Comparison of ENCODE assay signal across 8 cellular contexts in the genomic region with DNA sequence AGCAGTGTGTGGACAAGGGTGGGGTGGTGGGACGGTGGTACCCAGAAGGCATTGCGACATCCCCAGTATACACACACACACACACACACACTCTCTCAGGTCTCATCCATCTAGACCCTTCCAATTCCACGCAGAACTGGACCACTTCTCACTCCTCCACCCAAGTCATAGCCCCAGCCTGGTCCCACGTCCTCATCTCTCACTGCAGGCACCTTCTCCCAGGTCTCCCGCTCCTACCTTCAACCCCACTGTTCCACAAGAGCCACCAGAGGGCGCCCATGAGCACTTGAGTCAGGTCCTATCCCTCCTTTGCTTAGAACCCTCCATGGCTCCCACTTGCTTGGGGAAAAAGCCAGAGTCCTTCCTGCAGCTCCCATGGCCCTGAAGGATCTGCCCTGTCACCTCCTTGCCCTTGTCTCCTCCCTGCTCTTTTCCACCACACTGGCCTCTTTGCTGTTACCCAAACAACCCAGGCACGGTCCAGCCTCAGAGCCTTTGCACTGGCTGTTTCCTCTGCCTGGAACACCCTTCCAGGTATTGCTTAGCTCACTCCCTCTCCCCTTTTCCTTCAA.
DNase-seq lines count a peak whose midpoint lies in the region; ATAC-seq and TF ChIP-seq lines count a peak whose summit lies in the region.

No MANE protein-coding gene starts in this region.

- H3K4me3 Mint-ChIP-seq in activated CD8-positive, alpha-beta memory T cell treated with anti-CD3 and anti-CD28 coated beads, Interleukin-2, amount 10 ng/mL, durations not matched to agents 7 days and 5 days: no peak overlapping the region

- H3K36me3 ChIP-seq in fibroblast of lung (ENCODE audit: control insufficient read depth, insufficient read depth, low read length): no peaks in the 10 kb centered on the region
- no peaks in the 10 kb centered on the region for H3K36me3 ChIP-seq in ovary
- H3K36me3 ChIP-seq in upper lobe of left lung: no peaks in the 10 kb centered on the region

- peak; percentile 32 to 61 for TF ChIP-seq CTCF in fibroblast of lung (conservative IDR thresholded peaks at IDR 0.05 in 1 of 2, IDR thresholded peaks at IDR 0.05 in 1 of 2; ENCODE audit: low read depth in 1 of 2, low read length in 2 of 2)
- TF ChIP-seq CTCF in ovary (IDR thresholded peaks at IDR 0.05): no peak
- TF ChIP-seq CTCF in upper lobe of left lung (IDR thresholded peaks at IDR 0.05): peak; percentile 39 to 62 (median 54)

- H3K27me3 ChIP-seq in fibroblast of lung (ENCODE audit: control insufficient read depth, insufficient read depth, low read length) (no peaks in the 10 kb centered on the region), ovary (no peaks in the 10 kb centered on the region), upper lobe of left lung (no peaks in the 10 kb centered on the region)

- no peaks in the 10 kb centered on the region for H3K9me3 ChIP-seq in fibroblast of lung (ENCODE audit: control insufficient read depth, insufficient read depth, low read depth, low read length)
- no peaks in the 10 kb centered on the region for H3K9me3 ChIP-seq in ovary
- no peaks in the 10 kb centered on the region for H3K9me3 ChIP-seq in upper lobe of left lung

- H3K36me3 Mint-ChIP-seq in activated CD8-positive, alpha-beta memory T cell treated with anti-CD3 and anti-CD28 coated beads, Interleukin-2, amount 10 ng/mL, durations not matched to agents 7 days and 5 days: no peaks in the 10 kb centered on the region

- no peaks in the 10 kb centered on the region for H3K9me3 Mint-ChIP-seq in activated CD8-positive, alpha-beta memory T cell treated with anti-CD3 and anti-CD28 coated beads, Interleukin-2, amount 10 ng/mL, durations not matched to agents 7 days and 5 days (ENCODE audit: low read depth)

- no peaks in the 10 kb centered on the region for H3K4me1 ChIP-seq in fibroblast of lung (ENCODE audit: control insufficient read depth, extremely low read depth, insufficient read depth, low read length)
- H3K4me1 ChIP-seq in ovary (ENCODE audit: insufficient read depth): peaks cover 2% of the 10 kb centered on the region
- H3K4me1 ChIP-seq in upper lobe of left lung: peaks cover 3 to 14% (median 4%) of the 10 kb centered on the region in 4 donors

- TF ChIP-seq EP300 in ovary (IDR thresholded peaks at IDR 0.05) (no peak), upper lobe of left lung (IDR thresholded peaks at IDR 0.05) (no peak)

- peak; percentile 34 to 58 for DNase-seq in NCI-H524 (lab: John Stamatoyannopoulos, UW)
- DNase-seq in NCI-H524 treated with DMSO at 0.1 percent for 48 hours (lab: John Stamatoyannopoulos, UW): no peak
- DNase-seq in NOMO-1 treated with DMSO at 0.1 percent for 48 hours (lab: John Stamatoyannopoulos, UW; ENCODE audit: unreplicated experiment): peak; percentile 38
- peak; percentile 85 for DNase-seq in activated CD8-positive, alpha-beta memory T cell treated with anti-CD3 and anti-CD28 coated beads, Interleukin-2, amount 10 ng/mL, durations not matched to agents 7 days and 5 days
- peak; percentile 28 to 48 for DNase-seq in fibroblast of lung (ENCODE audit: low read depth in 2 of 2)
- DNase-seq in ovary: peak; percentile 18 to 58 (median 43)
- DNase-seq in upper lobe of left lung: peak in 1 of 2 donors; percentile 68

- CTCF ChIA-PET in activated CD8-positive, alpha-beta memory T cell treated with anti-CD3 and anti-CD28 coated beads, Interleukin-2, amount 10 ng/mL, durations not matched to agents 7 days and 5 days (lab: Charles Lee): interaction anchor here (0.8 to 5.9 kb wide), 8 partner anchors 9 to 375 kb away, joined by 3 to 31 read pairs (median 3); no protein-coding TSS in a partner anchor

- intact Hi-C loops in ovary (cut with DNase I): no loop called here

- no peaks in the 10 kb centered on the region for H3K79me2 ChIP-seq in fibroblast of lung (ENCODE audit: control insufficient read depth, insufficient read depth, low read length)

- peaks cover 19% of the 10 kb centered on the region for H3K4me1 Mint-ChIP-seq in activated CD8-positive, alpha-beta memory T cell treated with anti-CD3 and anti-CD28 coated beads, Interleukin-2, amount 10 ng/mL, durations not matched to agents 7 days and 5 days

- no peak overlapping the region for H3K27ac Mint-ChIP-seq in activated CD8-positive, alpha-beta memory T cell treated with anti-CD3 and anti-CD28 coated beads, Interleukin-2, amount 10 ng/mL, durations not matched to agents 7 days and 5 days

- H3K27ac ChIP-seq in fibroblast of lung (ENCODE audit: insufficient read depth, low read length) (no peak overlapping the region), ovary (no peak overlapping the region), upper lobe of left lung (no peak overlapping the region)

- no peak overlapping the region for H2AFZ ChIP-seq in fibroblast of lung (ENCODE audit: low read length)

- no peak overlapping the region for H3K9ac ChIP-seq in fibroblast of lung (ENCODE audit: insufficient read depth, low read length)

- TF ChIP-seq POLR2A in ovary (IDR thresholded peaks at IDR 0.05) (no peak), upper lobe of left lung (IDR thresholded peaks at IDR 0.05) (no peak)

- H3K4me3 ChIP-seq in fibroblast of lung (replicated peaks in 1 of 4; ENCODE audit: control extremely low read depth in 1 of 4, insufficient read depth in 1 of 4, low read depth in 3 of 4, low read length in 4 of 4) (no peak overlapping the region), ovary (no peak overlapping the region), upper lobe of left lung (no peak overlapping the region)

- 62 to 68% (median 64%) methylated on average over 7 of the region's 7 CpGs for WGBS in ovary, 3 donors
- WGBS in upper lobe of left lung, 2 donors: 60 to 72% methylated on average over 7 of the region's 7 CpGs

- ATAC-seq in activated CD8-positive, alpha-beta memory T cell treated with anti-CD3 and anti-CD28 coated beads, Interleukin-2, amount 10 ng/mL, durations not matched to agents 7 days and 5 days: peak; percentile 59
- ATAC-seq in upper lobe of left lung (ENCODE audit: low FRiP score in 2 of 2) (peak in 1 of 2 donors; percentile 31), HG03442 (IDR thresholded peaks at IDR 0.05; ENCODE audit: unreplicated experiment) (no peak)

- H3K27me3 Mint-ChIP-seq in activated CD8-positive, alpha-beta memory T cell treated with anti-CD3 and anti-CD28 coated beads, Interleukin-2, amount 10 ng/mL, durations not matched to agents 7 days and 5 days: no peaks in the 10 kb centered on the region

- H3K4me2 ChIP-seq in fibroblast of lung (ENCODE audit: extremely low read depth, insufficient read depth, low read length): no peak overlapping the region

- H4K20me1 ChIP-seq in fibroblast of lung (ENCODE audit: control insufficient read depth, extremely low read depth, insufficient read depth, low read length): no peaks in the 10 kb centered on the region

Comparison
In these comparisons a context has a peak if more than half of its experiments do, and no peak if none do; other contexts are left out.
1. CTCF ChIP-seq: peak in fibroblast of lung (2 of 2) and upper lobe of left lung (6 of 6); none in ovary (0 of 3).